In the genomic region with DNA sequence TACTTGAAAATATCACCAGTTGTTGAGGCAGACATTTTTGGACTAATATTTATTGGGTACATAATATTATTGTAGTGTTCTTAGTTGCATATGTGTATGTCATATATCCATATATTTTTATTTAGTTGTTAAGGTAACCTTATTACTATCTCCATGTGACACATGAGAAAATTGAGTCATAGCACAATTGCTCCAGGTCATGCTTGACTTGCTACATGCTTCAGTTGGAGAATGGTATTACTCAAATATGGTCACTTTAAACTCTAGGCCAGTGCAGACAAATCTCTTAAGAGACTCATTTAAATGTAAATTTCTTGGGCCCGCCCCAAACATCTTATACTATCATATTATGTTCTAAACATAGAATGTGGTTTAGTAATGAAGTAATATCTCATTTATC, we compare ENCODE assay signal across 27 cellular contexts.
DNase-seq lines count a peak whose midpoint lies in the region; ATAC-seq and TF ChIP-seq lines count a peak whose summit lies in the region.
"Had no signal": no experiment of that assay in that cellular context is flagged by ENCODE, and none has a peak within 500 bp of the region (broad histone marks: within the 10 kb centered on the region; RNA-seq: fewer than 3 reads in every experiment).

No MANE protein-coding gene starts in this region.

- H3K27me3 ChIP-seq in mammary epithelial cell (ENCODE audit: insufficient read depth, low read length), result peaks cover 3% of the 10 kb centered on the region
- H3K27me3 ChIP-seq: upper lobe of right lung had no signal

- no peaks in the 10 kb centered on the region for H3K36me3 ChIP-seq in mammary epithelial cell (ENCODE audit: insufficient read depth, low read length)
- H3K36me3 ChIP-seq: upper lobe of right lung had no signal

- no peaks in the 10 kb centered on the region for H3K9me3 ChIP-seq in mammary epithelial cell (replicated peaks; ENCODE audit: insufficient read depth, low read length)
- H3K9me3 ChIP-seq: upper lobe of right lung had no signal

- H3K4me1 Mint-ChIP-seq in MCF 10A (ENCODE audit: insufficient read depth, unreplicated experiment) (no peaks in the 10 kb centered on the region), type B pancreatic cell (ENCODE audit: unreplicated experiment) (no peaks in the 10 kb centered on the region)
- H3K4me1 Mint-ChIP-seq: activated CD4-positive, alpha-beta memory T cell treated with anti-CD3 and anti-CD28 coated beads, Interleukin-2, amount 10 ng/mL, durations not matched to agents 7 days and 5 days; activated naive CD8-positive, alpha-beta T cell treated with anti-CD3 and anti-CD28 coated beads, Interleukin-2, amount 50 U/mL, for 24 hours; B cell; brain; naive B cell had no signal

- H2AFZ ChIP-seq in mammary epithelial cell (ENCODE audit: low read depth, low read length), result no peak overlapping the region

- H4K20me1 ChIP-seq in mammary epithelial cell (ENCODE audit: insufficient read depth, low read length), result no peaks in the 10 kb centered on the region

- ATAC-seq in HG03342 (IDR thresholded peaks at IDR 0.05; ENCODE audit: unreplicated experiment), result peak; percentile 50
- ATAC-seq in HG02973 (IDR thresholded peaks at IDR 0.05; ENCODE audit: unreplicated experiment), result no peak
- ATAC-seq: activated naive CD8-positive, alpha-beta T cell treated with anti-CD3 and anti-CD28 coated beads, Interleukin-2, amount 50 U/mL, for 24 hours; Panc1; upper lobe of right lung had no signal

- peaks cover 80% of the 10 kb centered on the region for H3K27me3 Mint-ChIP-seq in MCF 10A (ENCODE audit: insufficient read depth, unreplicated experiment)
- no peaks in the 10 kb centered on the region for H3K27me3 Mint-ChIP-seq in type B pancreatic cell
- H3K27me3 Mint-ChIP-seq: activated CD4-positive, alpha-beta memory T cell treated with anti-CD3 and anti-CD28 coated beads, Interleukin-2, amount 10 ng/mL, durations not matched to agents 7 days and 5 days; activated naive CD8-positive, alpha-beta T cell treated with anti-CD3 and anti-CD28 coated beads, Interleukin-2, amount 50 U/mL, for 24 hours; B cell; brain; naive B cell had no signal

- H3K36me3 Mint-ChIP-seq in MCF 10A (ENCODE audit: insufficient read depth, unreplicated experiment), result no peaks in the 10 kb centered on the region
- no peaks in the 10 kb centered on the region for H3K36me3 Mint-ChIP-seq in type B pancreatic cell
- H3K36me3 Mint-ChIP-seq: brain, naive B cell had no signal

- no TSS peak for BruUV-seq in mammary epithelial cell (replicated peaks; lab: Mats Ljungman, UMichigan)
- BruUV-seq in MCF 10A (replicated peaks; lab: Mats Ljungman, UMichigan), result no TSS peak

- no peak overlapping the region for H3K9ac ChIP-seq in mammary epithelial cell (ENCODE audit: insufficient read depth, low read length)

- H3K4me2 ChIP-seq in mammary epithelial cell (ENCODE audit: insufficient read depth, low read depth, low read length), result no peak overlapping the region

- intact Hi-C loops in mammary epithelial cell (cut with micrococcal nuclease), result no loop called here
- intact Hi-C loops in MCF 10A (cut with micrococcal nuclease), result no loop called here

- no peak overlapping the region for H3K4me3 ChIP-seq in mammary epithelial cell (replicated peaks in 1 of 3; ENCODE audit: insufficient read depth in 1 of 3, low read depth in 2 of 3, low read length in 3 of 3)
- H3K4me3 ChIP-seq: skin epidermis, upper lobe of right lung had no signal

- H3K27ac Mint-ChIP-seq in MCF 10A (ENCODE audit: low read depth, unreplicated experiment) (no peak overlapping the region), type B pancreatic cell (no peak overlapping the region)
- H3K27ac Mint-ChIP-seq: activated CD4-positive, alpha-beta memory T cell treated with anti-CD3 and anti-CD28 coated beads, Interleukin-2, amount 10 ng/mL, durations not matched to agents 7 days and 5 days; activated naive CD8-positive, alpha-beta T cell treated with anti-CD3 and anti-CD28 coated beads, Interleukin-2, amount 50 U/mL, for 24 hours; B cell; brain; naive B cell had no signal

- no peaks in the 10 kb centered on the region for H3K9me3 Mint-ChIP-seq in MCF 10A (ENCODE audit: unreplicated experiment)
- no peaks in the 10 kb centered on the region for H3K9me3 Mint-ChIP-seq in type B pancreatic cell
- H3K9me3 Mint-ChIP-seq: activated CD4-positive, alpha-beta memory T cell treated with anti-CD3 and anti-CD28 coated beads, Interleukin-2, amount 10 ng/mL, durations not matched to agents 7 days and 5 days; activated naive CD8-positive, alpha-beta T cell treated with anti-CD3 and anti-CD28 coated beads, Interleukin-2, amount 50 U/mL, for 24 hours; brain; naive B cell had no signal

- H3K27ac ChIP-seq in mammary epithelial cell (ENCODE audit: insufficient read depth, low read depth, low read length), result peak overlapping the region; percentile 57
- H3K27ac ChIP-seq: skin epidermis, upper lobe of right lung had no signal

- TF ChIP-seq CTCF in mammary epithelial cell (conservative IDR thresholded peaks at IDR 0.05 in 1 of 2, IDR thresholded peaks at IDR 0.05 in 1 of 2; ENCODE audit: extremely low read depth in 1 of 2, insufficient read depth in 1 of 2, low read depth in 1 of 2, low read length in 2 of 2), result no peak
- no peak for TF ChIP-seq CTCF in MCF 10A (IDR thresholded peaks at IDR 0.05; ENCODE audit: unreplicated experiment)
- TF ChIP-seq CTCF in type B pancreatic cell (conservative IDR thresholded peaks at IDR 0.05), result no peak

- no peak overlapping the region for H3K4me3 Mint-ChIP-seq in MCF 10A (ENCODE audit: unreplicated experiment)
- H3K4me3 Mint-ChIP-seq in type B pancreatic cell, result no peak overlapping the region
- H3K4me3 Mint-ChIP-seq: activated CD4-positive, alpha-beta memory T cell treated with anti-CD3 and anti-CD28 coated beads, Interleukin-2, amount 10 ng/mL, durations not matched to agents 7 days and 5 days; activated naive CD8-positive, alpha-beta T cell treated with anti-CD3 and anti-CD28 coated beads, Interleukin-2, amount 50 U/mL, for 24 hours; B cell; brain; naive B cell had no signal

- CTCF ChIA-PET in mammary epithelial cell (lab: Charles Lee; ENCODE audit: low non-redundant PET), result interaction anchor here (0.6 kb wide), 1 partner anchor 471 kb away, joined by 4 read pairs; no protein-coding TSS in a partner anchor
- CTCF ChIA-PET in MCF 10A (lab: Yijun Ruan, JAX), result no interaction called here

- no peaks in the 10 kb centered on the region for H3K4me1 ChIP-seq in mammary epithelial cell (ENCODE audit: insufficient read depth, low read length)
- H3K4me1 ChIP-seq: upper lobe of right lung had no signal

- dilution Hi-C loops in mammary epithelial cell (cut with HindIII; ENCODE audit: low sequenced_read_pairs), result no loop called here

- peak; percentile 64 for DNase-seq in mammary epithelial cell
- no peak for DNase-seq in MCF 10A (ENCODE audit: unreplicated experiment)
- DNase-seq in amniotic epithelial cell (ENCODE audit: low read depth), result peak; percentile 4
- no peak for DNase-seq in mesenteric fat pad (ENCODE audit: low spot score)
- no peak for DNase-seq in NCI-H774 (lab: John Stamatoyannopoulos, UW)
- no peak for DNase-seq in type B pancreatic cell (ENCODE audit: extremely low spot score, unreplicated experiment)
- DNase-seq: activated CD4-positive, alpha-beta memory T cell treated with anti-CD3 and anti-CD28 coated beads, Interleukin-2, amount 10 ng/mL, durations not matched to agents 7 days and 5 days; activated CD4-positive, CD25-positive, alpha-beta regulatory T cell treated with anti-CD3 and anti-CD28 coated beads, Interleukin-2, amount 50 U/mL, for 72 hours; activated effector memory CD4-positive, alpha-beta T cell treated with anti-CD3 and anti-CD28 coated beads, Interleukin-2, amount 50 U/mL, for 16 hours; activated naive CD8-positive, alpha-beta T cell treated with anti-CD3 and anti-CD28 coated beads, Interleukin-2, amount 50 U/mL, for 24 hours; DMS79 treated with DMSO at 0.1 percent for 48 hours; erythroblast; foreskin fibroblast; GOT3; mesendoderm; naive B cell; NCI-H146; NCI-H524 treated with DMSO at 0.1 percent for 48 hours; nucleus accumbens; stimulated activated CD4-positive, alpha-beta T cell treated with anti-CD3 and anti-CD28 coated beads, Interleukin-1b, Interleukin-23, amount 100 ng/mL, for 48 hours; upper lobe of right lung had no signal

- H3K79me2 ChIP-seq in mammary epithelial cell (ENCODE audit: insufficient read depth, low read length), result no peaks in the 10 kb centered on the region

- POLR2A ChIA-PET in MCF 10A (lab: Yijun Ruan, JAX), result no interaction called here

- in situ Hi-C loops in mammary epithelial cell (cut with MboI; ENCODE audit: low sequenced_read_pairs in 2 of 2), result loop anchor here (25.0 kb wide), 2 partner anchors 280 to 455 kb away; no protein-coding TSS in a partner anchor

- WGBS in mammary epithelial cell (ENCODE audit: low coverage, missing lambda C conversion rate), result 64% methylated on average over 1 of the region's 1 CpG

Comparison
In these comparisons a context has a peak if more than half of its experiments do, and no peak if none do; other contexts are left out.
1. DNase-seq: peak in mammary epithelial cell (single experiment) and amniotic epithelial cell (single experiment); none in MCF 10A (single experiment), mesenteric fat pad (single experiment), NCI-H774 (single experiment) and type B pancreatic cell (single experiment).